In the genomic region with DNA sequence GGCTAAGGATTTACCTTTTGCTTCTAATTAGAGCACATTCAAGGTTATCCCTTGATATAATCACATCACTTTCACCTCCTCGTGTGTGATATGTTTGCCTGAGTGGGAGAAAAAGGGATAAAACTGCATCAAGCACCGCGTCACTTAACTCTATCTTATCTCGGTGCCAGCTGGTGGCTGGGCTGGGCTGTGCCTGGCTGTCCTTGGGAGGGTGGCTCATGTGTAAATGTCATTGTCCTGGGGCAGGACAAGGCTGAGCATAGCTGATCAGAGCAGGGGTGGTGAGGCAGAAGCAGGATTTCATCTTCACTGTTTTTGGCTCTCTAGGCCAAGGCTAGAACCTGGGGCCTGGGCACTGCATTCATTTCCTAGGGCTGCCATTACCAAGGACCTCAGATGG, we compare ENCODE assay signal across 14 cellular contexts.
"Had no signal": no experiment of that assay in that cellular context is flagged by ENCODE, and none has a peak within 500 bp of the region (broad histone marks: within the 10 kb centered on the region; RNA-seq: fewer than 3 reads in every experiment).

No MANE protein-coding gene starts in this region.

- H3K4me1 ChIP-seq: SJSA1, tibial nerve had no signal

- H3K4me3 ChIP-seq: ovary, SJSA1, skin epidermis, tibial nerve had no signal

- DNase-seq: activated CD4-positive, alpha-beta T cell treated with anti-CD3 and anti-CD28 coated beads for 4 hours; activated CD8-positive, alpha-beta memory T cell treated with anti-CD3 and anti-CD28 coated beads, Interleukin-2, amount 50 U/mL, for 48 hours; activated CD8-positive, alpha-beta T cell treated with anti-CD3 and anti-CD28 coated beads, Interleukin-2, amount 10 ng/mL, durations not matched to agents 7 days and 5 days; activated naive CD4-positive, alpha-beta T cell; activated naive CD8-positive, alpha-beta T cell treated with anti-CD3 and anti-CD28 coated beads, Interleukin-2, amount 50 U/mL, for 24 hours; dermis blood vessel endothelial cell; mammary epithelial cell; ovary; T-helper 9 cell had no signal

- H3K27ac ChIP-seq: ovary, SJSA1, skin epidermis, tibial nerve, VCaP had no signal

- H3K9me3 ChIP-seq: ovary, SJSA1, tibial nerve had no signal

- H3K36me3 ChIP-seq: ovary, SJSA1 had no signal

- ATAC-seq: activated CD8-positive, alpha-beta T cell treated with anti-CD3 and anti-CD28 coated beads, Interleukin-2, amount 10 ng/mL, durations not matched to agents 7 days and 5 days; activated naive CD8-positive, alpha-beta T cell treated with anti-CD3 and anti-CD28 coated beads, Interleukin-2, amount 50 U/mL, for 24 hours; esophagus mucosa had no signal

- H3K27me3 ChIP-seq: ovary, SJSA1, tibial nerve had no signal
